28 cellular contexts compared by ENCODE assay signal in genomic region chr1:62337535-62337784, GRCh38. TPM values are rescaled to one million over a fixed set of nuclear protein-coding genes. Genes with fewer than 3 reads are reported as not detected.
DNase-seq lines count a peak whose midpoint lies in the region; ATAC-seq, FAIRE-seq and TF ChIP-seq lines count a peak whose summit lies in the region.
"Had no signal": no experiment of that assay in that cellular context is flagged by ENCODE, and none has a peak within 500 bp of the region (broad histone marks: within the 10 kb centered on the region; RNA-seq: fewer than 3 reads in every experiment).

No MANE protein-coding gene starts in this region.

- H3K4me1 ChIP-seq in BLaER1 = peaks cover 46% of the 10 kb centered on the region
- H3K4me1 ChIP-seq in adrenal gland (replicated peaks in 1 of 2) = peaks cover 0 to 10% of the 10 kb centered on the region in 2 donors
- peaks cover 0 to 14% of the 10 kb centered on the region in 2 donors for H3K4me1 ChIP-seq in kidney (ENCODE audit: control insufficient read depth in 1 of 2, insufficient read depth in 1 of 2, low read depth in 1 of 2, low read length in 2 of 2)
- no peaks in the 10 kb centered on the region for H3K4me1 ChIP-seq in CD4-positive, alpha-beta memory T cell (ENCODE audit: insufficient read depth, low read length)

- H3K9me3 ChIP-seq in BLaER1 = no peaks in the 10 kb centered on the region
- H3K9me3 ChIP-seq in adrenal gland (replicated peaks in 1 of 3) = no peaks in the 10 kb centered on the region
- H3K9me3 ChIP-seq in kidney (ENCODE audit: control insufficient read depth in 1 of 2, low read length in 2 of 2) = no peaks in the 10 kb centered on the region
- no peaks in the 10 kb centered on the region for H3K9me3 ChIP-seq in CD4-positive, alpha-beta memory T cell (ENCODE audit: control insufficient read depth in 1 of 2, low read length in 2 of 2)
- H3K9me3 ChIP-seq: uterus had no signal

- no peaks in the 10 kb centered on the region for H3K4me1 Mint-ChIP-seq in CD4-positive, alpha-beta memory T cell
- H3K4me1 Mint-ChIP-seq: activated CD4-positive, alpha-beta T cell treated with anti-CD3 and anti-CD28 coated beads, Interleukin-2, amount 10 ng/mL, durations not matched to agents 24 days and 14 days; CD14-positive monocyte; memory B cell had no signal

- TF ChIP-seq POLR2A in adrenal gland (IDR thresholded peaks at IDR 0.05) = no peak

- POLR2A ChIA-PET in CD4-positive, alpha-beta memory T cell (lab: Charles Lee; ENCODE audit: partially characterized antibody) = no interaction called here

- ATAC-seq in sciatic nerve (peak; percentile 19), GM18511 (IDR thresholded peaks at IDR 0.05; ENCODE audit: unreplicated experiment) (no peak), HG03139 (IDR thresholded peaks at IDR 0.05; ENCODE audit: unreplicated experiment) (no peak)
- ATAC-seq: activated CD8-positive, alpha-beta memory T cell treated with anti-CD3 and anti-CD28 coated beads, Interleukin-2, amount 10 ng/mL, durations not matched to agents 7 days and 5 days; naive thymus-derived CD4-positive, alpha-beta T cell had no signal

- H3K4me2 ChIP-seq in BLaER1 = peak overlapping the region; percentile 78

- peaks cover 0 to 1% (median 0%) of the 10 kb centered on the region in 8 donors for H3K9me3 Mint-ChIP-seq in CD4-positive, alpha-beta memory T cell
- H3K9me3 Mint-ChIP-seq: activated CD4-positive, alpha-beta T cell treated with anti-CD3 and anti-CD28 coated beads, Interleukin-2, amount 10 ng/mL, durations not matched to agents 24 days and 14 days; activated naive CD8-positive, alpha-beta T cell treated with anti-CD3 and anti-CD28 coated beads for 36 hours; brain; memory B cell; stimulated activated naive CD8-positive, alpha-beta T cell treated with anti-CD3 and anti-CD28 coated beads, Interleukin-15, Interleukin-2, amounts not matched to agents 100 ng/mL and 50 ng/mL, for 24 hours had no signal

- H3K27ac ChIP-seq in BLaER1 (peak overlapping the region; percentile 64), adrenal gland (peak overlapping the region in 3 of 5 donors; percentile 22 to 76 (median 71)), kidney (ENCODE audit: low read depth in 2 of 2, low read length in 2 of 2) (peak overlapping the region; percentile 83 to 92)
- H3K27ac ChIP-seq in CD4-positive, alpha-beta memory T cell (ENCODE audit: low read depth, low read length) = no peak overlapping the region
- H3K27ac ChIP-seq: uterus had no signal

- H3K27ac Mint-ChIP-seq in CD4-positive, alpha-beta memory T cell = no peak overlapping the region
- H3K27ac Mint-ChIP-seq: activated CD4-positive, alpha-beta T cell treated with anti-CD3 and anti-CD28 coated beads, Interleukin-2, amount 10 ng/mL, durations not matched to agents 24 days and 14 days; activated CD8-positive, alpha-beta memory T cell treated with anti-CD3 and anti-CD28 coated beads, Interleukin-2, amount 10 ng/mL, durations not matched to agents 7 days and 5 days; activated naive CD8-positive, alpha-beta T cell treated with anti-CD3 and anti-CD28 coated beads for 36 hours; CD14-positive monocyte; memory B cell; naive thymus-derived CD4-positive, alpha-beta T cell; stimulated activated naive CD8-positive, alpha-beta T cell treated with anti-CD3 and anti-CD28 coated beads, Interleukin-15, Interleukin-2, amounts not matched to agents 100 ng/mL and 50 ng/mL, for 24 hours had no signal

- DNase-seq in adrenal gland = no peak
- DNase-seq in kidney = no peak
- no peak for DNase-seq in sciatic nerve (ENCODE audit: low spot score)
- no peak for DNase-seq in GDM1 (lab: John Stamatoyannopoulos, UW)
- no peak for DNase-seq in CD4-positive, alpha-beta memory T cell
- DNase-seq: ACHN; activated CD4-positive, alpha-beta T cell treated with anti-CD3 and anti-CD28 coated beads, Interleukin-2, amount 10 ng/mL, durations not matched to agents 24 days and 14 days; activated CD8-positive, alpha-beta memory T cell treated with anti-CD3 and anti-CD28 coated beads, Interleukin-2, amount 10 ng/mL, durations not matched to agents 7 days and 5 days; activated naive CD8-positive, alpha-beta T cell treated with anti-CD3 and anti-CD28 coated beads for 36 hours; DMS 273 treated with DMSO at 0.1 percent for 48 hours; MM.1S; naive thymus-derived CD4-positive, alpha-beta T cell; NCI-H146; SHP77 treated with DMSO at 0.1 percent for 48 hours; stimulated activated CD4-positive, alpha-beta T cell treated with anti-CD3 and anti-CD28 coated beads, Interleukin-4, amount 100 ng/mL, for 1 hour; T-helper 1 cell; uterus had no signal

- H3K4me3 ChIP-seq in BLaER1 (no peak overlapping the region), adrenal gland (no peak overlapping the region), kidney (ENCODE audit: low read length in 2 of 2) (peak overlapping the region in 1 of 2 donors; percentile 9)
- no peak overlapping the region for H3K4me3 ChIP-seq in CD4-positive, alpha-beta memory T cell (ENCODE audit: low read length in 2 of 2)
- H3K4me3 ChIP-seq: skin epidermis, uterus had no signal

- no peak for TF ChIP-seq CTCF in adrenal gland (IDR thresholded peaks at IDR 0.05)
- no peak for TF ChIP-seq CTCF in kidney (IDR thresholded peaks at IDR 0.05; ENCODE audit: borderline replicate concordance, extremely low read depth, insufficient read depth)

- intact Hi-C loops in adrenal gland (cut with DNase I) = no loop called here
- intact Hi-C loops in kidney (cut with DNase I) = no loop called here
- intact Hi-C loops in sciatic nerve (cut with DNase I) = no loop called here
- intact Hi-C loops in CD4-positive, alpha-beta memory T cell (cut with micrococcal nuclease) = no loop called here

- no peaks in the 10 kb centered on the region for H4K20me1 ChIP-seq in BLaER1

- peaks cover 0 to 2% of the 10 kb centered on the region in 2 donors for H3K27me3 Mint-ChIP-seq in CD4-positive, alpha-beta memory T cell
- H3K27me3 Mint-ChIP-seq: activated CD4-positive, alpha-beta T cell treated with anti-CD3 and anti-CD28 coated beads, Interleukin-2, amount 10 ng/mL, durations not matched to agents 24 days and 14 days; activated CD8-positive, alpha-beta memory T cell treated with anti-CD3 and anti-CD28 coated beads, Interleukin-2, amount 10 ng/mL, durations not matched to agents 7 days and 5 days; activated naive CD8-positive, alpha-beta T cell treated with anti-CD3 and anti-CD28 coated beads for 36 hours; brain; stimulated activated naive CD8-positive, alpha-beta T cell treated with anti-CD3 and anti-CD28 coated beads, Interleukin-15, Interleukin-2, amounts not matched to agents 100 ng/mL and 50 ng/mL, for 24 hours had no signal

- no peak overlapping the region for H3K4me3 Mint-ChIP-seq in CD4-positive, alpha-beta memory T cell
- H3K4me3 Mint-ChIP-seq: activated CD4-positive, alpha-beta T cell treated with anti-CD3 and anti-CD28 coated beads, Interleukin-2, amount 10 ng/mL, durations not matched to agents 24 days and 14 days; activated CD8-positive, alpha-beta memory T cell treated with anti-CD3 and anti-CD28 coated beads, Interleukin-2, amount 10 ng/mL, durations not matched to agents 7 days and 5 days; activated naive CD8-positive, alpha-beta T cell treated with anti-CD3 and anti-CD28 coated beads for 36 hours; CD14-positive monocyte; memory B cell; naive thymus-derived CD4-positive, alpha-beta T cell; stimulated activated naive CD8-positive, alpha-beta T cell treated with anti-CD3 and anti-CD28 coated beads, Interleukin-15, Interleukin-2, amounts not matched to agents 100 ng/mL and 50 ng/mL, for 24 hours had no signal

- no peaks in the 10 kb centered on the region for H3K36me3 Mint-ChIP-seq in CD4-positive, alpha-beta memory T cell
- H3K36me3 Mint-ChIP-seq: activated CD8-positive, alpha-beta memory T cell treated with anti-CD3 and anti-CD28 coated beads, Interleukin-2, amount 10 ng/mL, durations not matched to agents 7 days and 5 days; activated naive CD8-positive, alpha-beta T cell treated with anti-CD3 and anti-CD28 coated beads for 36 hours; brain; CD14-positive monocyte; memory B cell; naive thymus-derived CD4-positive, alpha-beta T cell had no signal

- WGBS in adrenal gland, 4 donors = 73 to 83% (median 78%) methylated on average over 1 to 6 of the region's 6 CpGs

- FAIRE-seq in kidney (lab: Jason Lieb, UNC) = no peak
- FAIRE-seq: colon, endometrium had no signal

- H3K36me3 ChIP-seq in BLaER1 (no peaks in the 10 kb centered on the region), adrenal gland (replicated peaks in 1 of 2) (no peaks in the 10 kb centered on the region), kidney (ENCODE audit: control insufficient read depth in 1 of 2, insufficient read depth in 2 of 2, low read length in 2 of 2) (no peaks in the 10 kb centered on the region)
- H3K36me3 ChIP-seq in CD4-positive, alpha-beta memory T cell (ENCODE audit: insufficient read depth, low read length) = no peaks in the 10 kb centered on the region
- H3K36me3 ChIP-seq: uterus had no signal

- H3K9ac ChIP-seq in BLaER1 (0 out of 2 replicates have a peak overlapping the region, but pooled peaks have one; percentile 22), kidney (ENCODE audit: low read length in 2 of 2) (no peak overlapping the region)

- CTCF ChIA-PET in CD4-positive, alpha-beta memory T cell (lab: Charles Lee; ENCODE audit: partially characterized antibody) = no interaction called here

- H3K27me3 ChIP-seq in BLaER1 (no peaks in the 10 kb centered on the region), adrenal gland (no peaks in the 10 kb centered on the region)
- no peaks in the 10 kb centered on the region for H3K27me3 ChIP-seq in CD4-positive, alpha-beta memory T cell (ENCODE audit: insufficient read depth, low read length)
- H3K27me3 ChIP-seq: uterus had no signal

RNA-seq across cellular contexts. Expression of gene KANK4, which starts 18.2 kb away (rescaled TPM):
- total RNA-seq in adrenal gland = under 1 TPM in 6 of 8 donors, not detected in 2; 0.12 to 0.91 (median 0.26) TPM
- polyA plus RNA-seq in adrenal gland = under 1 TPM; 0.16 to 0.40 (median 0.17) TPM
- 0.50 TPM for total RNA-seq in kidney
- polyA plus RNA-seq in kidney (ENCODE audit: insufficient read depth, low read depth, low replicate concordance) = 0.28 TPM
- 69.9 TPM for total RNA-seq in sciatic nerve
- total RNA-seq in CD4-positive, alpha-beta memory T cell = not detected
- not detected for polyA plus RNA-seq in CD4-positive, alpha-beta memory T cell
- total RNA-seq: activated CD4-positive, alpha-beta T cell treated with anti-CD3 and anti-CD28 coated beads, Interleukin-2, amount 10 ng/mL, durations not matched to agents 24 days and 14 days; activated CD8-positive, alpha-beta memory T cell treated with anti-CD3 and anti-CD28 coated beads, Interleukin-2, amount 10 ng/mL, durations not matched to agents 7 days and 5 days; activated naive CD8-positive, alpha-beta T cell treated with anti-CD3 and anti-CD28 coated beads for 36 hours; G401; naive thymus-derived CD4-positive, alpha-beta T cell had no signal
- polyA plus RNA-seq: CD14-positive monocyte; naive thymus-derived CD4-positive, alpha-beta T cell had no signal

Comparison
In these comparisons a context has a peak if more than half of its experiments do, and no peak if none do; other contexts are left out.
1. RNA of gene KANK4, which starts 18.2 kb away (total RNA-seq): 69.9 TPM in sciatic nerve (single experiment); 0.50 TPM in kidney (single experiment), 0.12 to 0.91 TPM in adrenal gland and not detected in CD4-positive, alpha-beta memory T cell; every median in the first group is over 10 times any median in the second.